8 cellular contexts compared by ENCODE assay signal in genomic region chr10:12041766-12042408, GRCh38. TPM values are rescaled to one million over a fixed set of nuclear protein-coding genes. Genes with fewer than 3 reads are reported as not detected.
DNase-seq lines count a peak whose midpoint lies in the region; ATAC-seq and TF ChIP-seq lines count a peak whose summit lies in the region.

No MANE protein-coding gene starts in this region.

- peaks cover 58% of the 10 kb centered on the region for H3K79me2 ChIP-seq in DOHH2 (ENCODE audit: control insufficient read depth, low read length)

- H3K9me3 Mint-ChIP-seq in HFFc6: peaks cover 5% of the 10 kb centered on the region; the same call in 1 of the 2 replicates
- H3K9me3 Mint-ChIP-seq in T-helper 1 cell treated with Interleukin-12 subunit alpha and Interleukin-12 subunit beta and Interleukin-4 antibody, amounts not matched to agents 30 μg/mL and 1 μg/mL, for 36 hours: no peaks in the 10 kb centered on the region
- H3K9me3 Mint-ChIP-seq in dendritic cell treated with granulocyte-macrophage colony-stimulating factor and Interleukin-4, amounts not matched to agents 40 ng/mL and 50 ng/mL, for 4 days: no peaks in the 10 kb centered on the region

- H4K20me1 ChIP-seq in DOHH2 (ENCODE audit: control insufficient read depth, insufficient read depth, low read depth, low read length): peaks cover 4% of the 10 kb centered on the region; the same call in 1 of the 2 replicates

- H3K36me3 ChIP-seq in DOHH2 (ENCODE audit: control insufficient read depth, low read length): peaks cover 29% of the 10 kb centered on the region
- H3K36me3 ChIP-seq in mucosa of descending colon (ENCODE audit: low read depth): no peaks in the 10 kb centered on the region
- no peaks in the 10 kb centered on the region for H3K36me3 ChIP-seq in stomach smooth muscle (ENCODE audit: control insufficient read depth in 2 of 2, insufficient read depth in 2 of 2, low read length in 2 of 2)

- H3F3A ChIP-seq in DOHH2 (ENCODE audit: control insufficient read depth, insufficient read depth): peaks cover 10% of the 10 kb centered on the region

- peak overlapping the region; percentile 95 for H3K4me3 Mint-ChIP-seq in HFFc6
- H3K4me3 Mint-ChIP-seq in T-helper 1 cell treated with Interleukin-12 subunit alpha and Interleukin-12 subunit beta and Interleukin-4 antibody, amounts not matched to agents 30 μg/mL and 1 μg/mL, for 36 hours: peak overlapping the region; percentile 100
- H3K4me3 Mint-ChIP-seq in dendritic cell treated with granulocyte-macrophage colony-stimulating factor and Interleukin-4, amounts not matched to agents 40 ng/mL and 50 ng/mL, for 4 days: peak overlapping the region; percentile 83

- peak overlapping the region; percentile 100 for H3K27ac Mint-ChIP-seq in HFFc6
- peak overlapping the region; percentile 99 for H3K27ac Mint-ChIP-seq in T-helper 1 cell treated with Interleukin-12 subunit alpha and Interleukin-12 subunit beta and Interleukin-4 antibody, amounts not matched to agents 30 μg/mL and 1 μg/mL, for 36 hours
- H3K27ac Mint-ChIP-seq in dendritic cell treated with granulocyte-macrophage colony-stimulating factor and Interleukin-4, amounts not matched to agents 40 ng/mL and 50 ng/mL, for 4 days: peak overlapping the region; percentile 100

- H3K27me3 Mint-ChIP-seq in HFFc6 (ENCODE audit: insufficient read depth): no peaks in the 10 kb centered on the region
- no peaks in the 10 kb centered on the region for H3K27me3 Mint-ChIP-seq in T-helper 1 cell treated with Interleukin-12 subunit alpha and Interleukin-12 subunit beta and Interleukin-4 antibody, amounts not matched to agents 30 μg/mL and 1 μg/mL, for 36 hours (ENCODE audit: low read depth)
- H3K27me3 Mint-ChIP-seq in dendritic cell treated with granulocyte-macrophage colony-stimulating factor and Interleukin-4, amounts not matched to agents 40 ng/mL and 50 ng/mL, for 4 days: no peaks in the 10 kb centered on the region

- H3K4me1 ChIP-seq in DOHH2 (ENCODE audit: control insufficient read depth, low read length) (peaks cover 30% of the 10 kb centered on the region), mucosa of descending colon (ENCODE audit: low read depth) (peaks cover 11% of the 10 kb centered on the region), stomach smooth muscle (ENCODE audit: control insufficient read depth, insufficient read depth, low read length) (peaks cover 4% of the 10 kb centered on the region)

- peak overlapping the region; percentile 81 for H3K27ac ChIP-seq in DOHH2 (ENCODE audit: low read depth, low read length)
- peak overlapping the region; percentile 99 for H3K27ac ChIP-seq in stomach smooth muscle (ENCODE audit: low read length)

- peaks cover 23% of the 10 kb centered on the region for H3K4me1 Mint-ChIP-seq in HFFc6 (ENCODE audit: low read depth)
- H3K4me1 Mint-ChIP-seq in T-helper 1 cell treated with Interleukin-12 subunit alpha and Interleukin-12 subunit beta and Interleukin-4 antibody, amounts not matched to agents 30 μg/mL and 1 μg/mL, for 36 hours (ENCODE audit: low read depth): peaks cover 32% of the 10 kb centered on the region
- peaks cover 29% of the 10 kb centered on the region for H3K4me1 Mint-ChIP-seq in dendritic cell treated with granulocyte-macrophage colony-stimulating factor and Interleukin-4, amounts not matched to agents 40 ng/mL and 50 ng/mL, for 4 days (ENCODE audit: low read depth)

- intact Hi-C loops in dendritic cell treated with granulocyte-macrophage colony-stimulating factor and Interleukin-4, amounts not matched to agents 40 ng/mL and 50 ng/mL, for 4 days (cut with micrococcal nuclease): loop anchor here (5.0 kb wide), 1 partner anchor 40 kb away; no protein-coding TSS in a partner anchor
- intact Hi-C loops in mucosa of descending colon (cut with DNase I, micrococcal nuclease): no loop called here

- TF ChIP-seq CTCF in DOHH2 (IDR thresholded peaks at IDR 0.05; ENCODE audit: low read depth, low read length, poor library complexity, severe bottlenecking): no peak
- TF ChIP-seq CTCF in HFFc6 (IDR thresholded peaks at IDR 0.05): no peak
- TF ChIP-seq CTCF in mucosa of descending colon (IDR thresholded peaks at IDR 0.05): no peak

- DNase-seq in HFFc6 (peak; percentile 8), mucosa of descending colon (peak in 2 of 3 donors; percentile 41 to 55), NCI-H2107 treated with DMSO at 0.1 percent for 48 hours (lab: John Stamatoyannopoulos, UW; ENCODE audit: unreplicated experiment) (no peak)

- H3K27me3 ChIP-seq in DOHH2 (ENCODE audit: control insufficient read depth, low read length): no peaks in the 10 kb centered on the region
- no peaks in the 10 kb centered on the region for H3K27me3 ChIP-seq in stomach smooth muscle (ENCODE audit: control insufficient read depth in 1 of 2, insufficient read depth in 2 of 2, low read length in 2 of 2)

- H3K36me3 Mint-ChIP-seq in HFFc6 (ENCODE audit: low read depth): peaks cover 5% of the 10 kb centered on the region; the same call in 1 of the 2 replicates
- peaks cover 14% of the 10 kb centered on the region for H3K36me3 Mint-ChIP-seq in T-helper 1 cell treated with Interleukin-12 subunit alpha and Interleukin-12 subunit beta and Interleukin-4 antibody, amounts not matched to agents 30 μg/mL and 1 μg/mL, for 36 hours (ENCODE audit: low read depth)
- peaks cover 28% of the 10 kb centered on the region for H3K36me3 Mint-ChIP-seq in dendritic cell treated with granulocyte-macrophage colony-stimulating factor and Interleukin-4, amounts not matched to agents 40 ng/mL and 50 ng/mL, for 4 days (ENCODE audit: low read depth)

- no peaks in the 10 kb centered on the region for H3K9me2 ChIP-seq in DOHH2 (replicated peaks; ENCODE audit: control insufficient read depth, low read length)

- peak overlapping the region; percentile 74 to 93 for H3K9ac ChIP-seq in stomach smooth muscle (ENCODE audit: low read length in 2 of 2)

- ATAC-seq in mucosa of descending colon (peak; percentile 10), GM19023 (IDR thresholded peaks at IDR 0.05; ENCODE audit: unreplicated experiment) (no peak)

- H3K4me2 ChIP-seq in DOHH2 (ENCODE audit: low read length): peak overlapping the region; percentile 90

- H3K9me3 ChIP-seq in DOHH2 (ENCODE audit: control insufficient read depth, insufficient read depth, low read length) (no peaks in the 10 kb centered on the region), mucosa of descending colon (no peaks in the 10 kb centered on the region), stomach smooth muscle (ENCODE audit: control insufficient read depth in 2 of 2, low read length in 2 of 2) (no peaks in the 10 kb centered on the region)

- H3K4me3 ChIP-seq in DOHH2 (ENCODE audit: low read length): peak overlapping the region; percentile 91
- peak overlapping the region; percentile 96 for H3K4me3 ChIP-seq in mucosa of descending colon
- H3K4me3 ChIP-seq in stomach smooth muscle (ENCODE audit: low read length in 2 of 2): peak overlapping the region; percentile 91 to 93

RNA-seq across cellular contexts. Expression of gene UPF2, which starts 0.7 kb away (rescaled TPM):
- total RNA-seq in HFFc6 (2021; fragmentation: NEBNext Ultra II Directional; extraction: Animal tissue kit (Norgen Biotek cat#: 25700)): 10 to 100 TPM; 18.3 to 24.1 (median 22.0) TPM
- 10 to 100 TPM; 20.6 to 36.8 (median 22.3) TPM for total RNA-seq in mucosa of descending colon

RNA-seq across cellular contexts. Expression of gene DHTKD1, which starts 26.9 kb away (rescaled TPM):
- total RNA-seq in HFFc6 (2021; fragmentation: NEBNext Ultra II Directional; extraction: Animal tissue kit (Norgen Biotek cat#: 25700)): 10 to 100 TPM; 10.2 to 15.1 (median 12.7) TPM
- 10 to 100 TPM; 23.8 to 33.5 (median 27.6) TPM for total RNA-seq in mucosa of descending colon
